8 cellular contexts compared by ENCODE assay signal in the genomic region with DNA sequence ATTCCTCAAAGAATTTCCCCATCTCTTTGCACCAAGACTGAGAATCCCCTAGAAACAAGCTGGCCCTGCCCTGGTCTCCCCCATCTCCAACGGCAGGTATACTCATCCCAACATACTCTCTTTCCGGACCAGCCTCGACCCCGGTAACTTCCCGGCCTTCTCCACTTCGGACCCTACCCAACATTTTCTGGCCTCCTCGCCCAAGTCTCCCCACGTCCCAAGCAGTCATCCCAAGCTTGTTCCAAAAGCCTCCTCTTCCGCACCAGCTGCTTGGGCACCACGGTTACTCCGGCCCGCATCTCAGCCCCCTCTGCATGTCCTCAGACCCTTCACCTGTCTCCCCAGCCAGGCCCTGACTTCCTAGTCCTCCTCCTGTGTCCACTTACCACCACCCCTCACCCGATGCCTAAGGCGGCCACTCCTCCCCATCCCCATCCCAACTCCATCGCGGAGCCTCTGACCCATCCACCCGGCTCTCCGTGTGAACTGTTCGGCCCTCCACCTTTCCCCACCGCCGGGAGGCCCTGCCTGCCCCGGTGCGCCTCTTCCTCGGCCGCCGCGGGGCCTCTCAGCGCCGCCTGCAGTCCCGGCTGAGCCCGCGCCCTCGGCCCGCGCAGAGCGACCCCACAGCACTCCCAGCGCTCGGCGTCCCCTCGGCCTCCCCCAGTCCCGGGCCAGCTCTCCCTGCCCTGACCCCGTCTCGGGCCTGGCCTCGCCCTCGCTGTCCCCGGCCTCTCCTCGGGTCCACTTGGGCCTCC. TPM values are rescaled to one million over a fixed set of nuclear protein-coding genes. Genes with fewer than 3 reads are reported as not detected.
DNase-seq lines count a peak whose midpoint lies in the region; ATAC-seq, FAIRE-seq and TF ChIP-seq lines count a peak whose summit lies in the region.

No MANE protein-coding gene starts in this region.

- TF ChIP-seq EP300 in gastroesophageal sphincter (IDR thresholded peaks at IDR 0.05): no peak

- H3K9me3 ChIP-seq in gastroesophageal sphincter (no peaks in the 10 kb centered on the region), pancreas (no peaks in the 10 kb centered on the region)

- H3K27ac Mint-ChIP-seq in activated T-helper 2 cell treated with anti-CD3 and anti-CD28 coated beads, Interferon-gamma antibody, Interleukin-2, Interleukin-4, amounts not matched to agents 10 μg/mL and 5 μg/mL and 100 μg/mL, durations not matched to agents 14 hours and 24 hours and 36 hours: no peak overlapping the region

- H3K27ac ChIP-seq in gastroesophageal sphincter: peak overlapping the region; percentile 91 to 100 (median 94)
- peak overlapping the region; percentile 48 to 75 (median 69) for H3K27ac ChIP-seq in pancreas

- TF ChIP-seq CTCF in AG04449 (IDR thresholded peaks at IDR 0.05; ENCODE audit: insufficient read depth, low read length, missing control alignments) (peak; percentile 35), gastroesophageal sphincter (IDR thresholded peaks at IDR 0.05) (peak in 3 of 4 experiments; percentile 36 to 46 (median 45)), pancreas (IDR thresholded peaks at IDR 0.05) (no peak)

- no peak for TF ChIP-seq POLR2A in gastroesophageal sphincter (IDR thresholded peaks at IDR 0.05)

- ATAC-seq in GM21381 (IDR thresholded peaks at IDR 0.05; ENCODE audit: unreplicated experiment): peak; percentile 7
- peak; percentile 20 for ATAC-seq in gastroesophageal sphincter
- peak; percentile 30 to 60 (median 52) for ATAC-seq in pancreas
- no peak for ATAC-seq in GM19455 (IDR thresholded peaks at IDR 0.05; ENCODE audit: unreplicated experiment)

- CTCF ChIA-PET in AG04449 (lab: Yijun Ruan, JAX): interaction anchor here (0.7 to 1.9 kb wide), 9 partner anchors 9 to 87 kb away, joined by 3 to 11 read pairs (median 4); no protein-coding TSS in a partner anchor

- intact Hi-C loops in activated T-helper 2 cell treated with anti-CD3 and anti-CD28 coated beads, Interferon-gamma antibody, Interleukin-2, Interleukin-4, amounts not matched to agents 10 μg/mL and 5 μg/mL and 100 μg/mL, durations not matched to agents 14 hours and 24 hours and 36 hours (cut with micrococcal nuclease): loop anchor here (1.0 kb wide), 2 partner anchors 45 to 46 kb away; a partner anchor contains a TSS
- intact Hi-C loops in pancreas (cut with DNase I): no loop called here

- H3K27me3 ChIP-seq in gastroesophageal sphincter (no peaks in the 10 kb centered on the region), pancreas (no peaks in the 10 kb centered on the region)

- POLR2A ChIA-PET in AG04449 (lab: Yijun Ruan, JAX): no interaction called here

- peak overlapping the region; percentile 79 for H3K4me3 Mint-ChIP-seq in activated T-helper 2 cell treated with anti-CD3 and anti-CD28 coated beads, Interferon-gamma antibody, Interleukin-2, Interleukin-4, amounts not matched to agents 10 μg/mL and 5 μg/mL and 100 μg/mL, durations not matched to agents 14 hours and 24 hours and 36 hours (ENCODE audit: low read depth)

- no peaks in the 10 kb centered on the region for H3K27me3 Mint-ChIP-seq in activated T-helper 2 cell treated with anti-CD3 and anti-CD28 coated beads, Interferon-gamma antibody, Interleukin-2, Interleukin-4, amounts not matched to agents 10 μg/mL and 5 μg/mL and 100 μg/mL, durations not matched to agents 14 hours and 24 hours and 36 hours (ENCODE audit: low read depth)

- peaks cover 0 to 59% (median 28%) of the 10 kb centered on the region in 3 donors for H3K4me1 ChIP-seq in gastroesophageal sphincter
- peaks cover 0 to 5% (median 0%) of the 10 kb centered on the region in 3 donors for H3K4me1 ChIP-seq in pancreas

- H3K36me3 ChIP-seq in gastroesophageal sphincter (peaks cover 0 to 11% of the 10 kb centered on the region in 2 donors), pancreas (no peaks in the 10 kb centered on the region)

- no peak for DNase-seq in AG04449 (ENCODE audit: low read depth, low spot score)
- DNase-seq in NCI-H146 treated with DMSO at 0.1 percent for 48 hours (lab: John Stamatoyannopoulos, UW; ENCODE audit: unreplicated experiment): peak; percentile 4
- DNase-seq in activated T-helper 2 cell treated with anti-CD3 and anti-CD28 coated beads, Interferon-gamma antibody, Interleukin-2, Interleukin-4, amounts not matched to agents 10 μg/mL and 5 μg/mL and 100 μg/mL, durations not matched to agents 14 hours and 24 hours and 36 hours (ENCODE audit: low spot score): peak; percentile 30
- peak in 3 of 6 donors; percentile 40 to 74 (median 59) for DNase-seq in pancreas
- no peak for DNase-seq in OCI-M2 (lab: John Stamatoyannopoulos, UW; ENCODE audit: unreplicated experiment)

- peaks cover 10% of the 10 kb centered on the region for H3K36me3 Mint-ChIP-seq in activated T-helper 2 cell treated with anti-CD3 and anti-CD28 coated beads, Interferon-gamma antibody, Interleukin-2, Interleukin-4, amounts not matched to agents 10 μg/mL and 5 μg/mL and 100 μg/mL, durations not matched to agents 14 hours and 24 hours and 36 hours (ENCODE audit: low read depth)

- H3K4me1 Mint-ChIP-seq in activated T-helper 2 cell treated with anti-CD3 and anti-CD28 coated beads, Interferon-gamma antibody, Interleukin-2, Interleukin-4, amounts not matched to agents 10 μg/mL and 5 μg/mL and 100 μg/mL, durations not matched to agents 14 hours and 24 hours and 36 hours (ENCODE audit: low read depth): peaks cover 22% of the 10 kb centered on the region

- no peak for FAIRE-seq in pancreas (lab: Jason Lieb, UNC)

- peak overlapping the region; percentile 74 for H3K4me3 ChIP-seq in AG04449 (ENCODE audit: low read depth, low read length)
- peak overlapping the region; percentile 92 to 95 for H3K4me3 ChIP-seq in gastroesophageal sphincter
- H3K4me3 ChIP-seq in pancreas: peak overlapping the region; percentile 66 to 92 (median 76)

- H3K9me3 Mint-ChIP-seq in activated T-helper 2 cell treated with anti-CD3 and anti-CD28 coated beads, Interferon-gamma antibody, Interleukin-2, Interleukin-4, amounts not matched to agents 10 μg/mL and 5 μg/mL and 100 μg/mL, durations not matched to agents 14 hours and 24 hours and 36 hours: no peaks in the 10 kb centered on the region

- WGBS in gastroesophageal sphincter (ENCODE audit: low coverage in 1 of 2), 2 donors: 6 to 14% methylated on average over 17 to 22 of the region's 47 CpGs
- 2 to 3% methylated on average over 47 of the region's 47 CpGs for WGBS in pancreas, 2 donors

RNA-seq across cellular contexts. Expression of a gene that starts 1.0 kb away (rescaled TPM):
- 70.8 and 71.6 TPM in 2 replicates for total RNA-seq in activated T-helper 2 cell treated with anti-CD3 and anti-CD28 coated beads, Interferon-gamma antibody, Interleukin-2, Interleukin-4, amounts not matched to agents 10 μg/mL and 5 μg/mL and 100 μg/mL, durations not matched to agents 14 hours and 24 hours and 36 hours
- 10 to 100 TPM; 40.8 to 61.1 (median 45.5) TPM for total RNA-seq in gastroesophageal sphincter
- total RNA-seq in pancreas: 10 to 100 TPM; 24.1 to 32.8 (median 26.8) TPM
- 10 to 100 TPM in 1 of 2 donors, 1 to 10 TPM in 1; 9.3 to 21.5 TPM for polyA plus RNA-seq in pancreas

RNA-seq across cellular contexts. Expression of a gene that starts 45.2 kb away (rescaled TPM):
- 26.2 and 31.0 TPM in 2 replicates for total RNA-seq in activated T-helper 2 cell treated with anti-CD3 and anti-CD28 coated beads, Interferon-gamma antibody, Interleukin-2, Interleukin-4, amounts not matched to agents 10 μg/mL and 5 μg/mL and 100 μg/mL, durations not matched to agents 14 hours and 24 hours and 36 hours
- total RNA-seq in gastroesophageal sphincter: 10 to 100 TPM; 59.6 to 76.0 (median 73.1) TPM
- 10 to 100 TPM; 13.2 to 23.8 (median 17.2) TPM for total RNA-seq in pancreas
- polyA plus RNA-seq in pancreas: 10 to 100 TPM; 23.9 to 24.4 TPM

Comparison
In these comparisons a context has a peak if more than half of its experiments do, and no peak if none do; other contexts are left out.
1. DNase-seq: peak in NCI-H146 treated with DMSO at 0.1 percent for 48 hours (single experiment) and activated T-helper 2 cell treated with anti-CD3 and anti-CD28 coated beads, Interferon-gamma antibody, Interleukin-2, Interleukin-4, amounts not matched to agents 10 μg/mL and 5 μg/mL and 100 μg/mL, durations not matched to agents 14 hours and 24 hours and 36 hours (single experiment); none in AG04449 (single experiment) and OCI-M2 (single experiment).
2. CTCF ChIP-seq: peak in AG04449 (single experiment) and gastroesophageal sphincter (3 of 4); none in pancreas (0 of 4).
3. Peak in every context shown above with its lines, with median percentiles within 50 percentile points of each other: H3K4me3 ChIP-seq.